8 cellular contexts compared by ENCODE assay signal in the genomic region with DNA sequence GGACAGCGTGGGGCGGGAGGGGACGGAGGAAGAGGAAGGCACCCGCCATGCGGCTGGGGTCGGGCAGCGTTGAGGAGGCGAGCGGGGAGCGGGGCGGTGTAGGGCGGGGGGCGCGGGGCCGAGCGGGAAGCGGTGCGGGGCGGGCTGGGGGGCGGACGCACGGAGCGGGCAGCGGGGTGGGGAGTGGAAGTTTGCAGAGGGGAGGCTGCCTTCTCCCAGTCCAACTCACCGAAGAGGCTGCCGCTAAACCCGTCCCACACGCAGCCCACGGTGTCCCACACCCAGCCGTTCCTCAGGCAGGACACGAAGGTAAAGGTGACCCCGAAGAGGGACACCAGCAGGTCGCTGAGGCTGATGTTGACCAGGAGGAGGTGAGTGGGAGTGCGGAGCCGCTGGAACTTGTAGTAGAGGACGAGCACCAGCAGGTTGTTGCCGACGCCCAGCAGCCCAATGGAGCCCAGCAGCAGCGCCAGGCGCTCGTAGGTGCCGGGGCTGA. TPM values are rescaled to one million over a fixed set of nuclear protein-coding genes. Genes with fewer than 3 reads are reported as not detected.
A peak's percentile ranks its signal among the peaks of the same experiment; 100 is the strongest.
DNase-seq lines count a peak whose midpoint lies in the region; ATAC-seq, FAIRE-seq and TF ChIP-seq lines count a peak whose summit lies in the region.

No MANE protein-coding gene starts in this region.

- no peaks in the 10 kb centered on the region for H3K27me3 ChIP-seq in DOHH2 (ENCODE audit: control insufficient read depth, low read length)
- no peaks in the 10 kb centered on the region for H3K27me3 ChIP-seq in mucosa of rectum (ENCODE audit: control insufficient read depth in 2 of 2, insufficient read depth in 2 of 2, low read length in 2 of 2)
- no peaks in the 10 kb centered on the region for H3K27me3 ChIP-seq in thymus (ENCODE audit: control insufficient read depth, insufficient read depth)

- H3K9me3 ChIP-seq in DOHH2 (ENCODE audit: control insufficient read depth, insufficient read depth, low read length) (no peaks in the 10 kb centered on the region), mucosa of rectum (ENCODE audit: control insufficient read depth in 2 of 2, low read length in 2 of 2) (no peaks in the 10 kb centered on the region), thymus (ENCODE audit: control insufficient read depth) (no peaks in the 10 kb centered on the region)

- H3K4me1 ChIP-seq in DOHH2 (ENCODE audit: control insufficient read depth, low read length) = peaks cover 55% of the 10 kb centered on the region
- peaks cover 10 to 11% of the 10 kb centered on the region in 2 donors for H3K4me1 ChIP-seq in mucosa of rectum (ENCODE audit: control insufficient read depth in 2 of 2, insufficient read depth in 2 of 2, low read length in 2 of 2)
- peaks cover 13% of the 10 kb centered on the region for H3K4me1 ChIP-seq in thymus (ENCODE audit: control insufficient read depth, insufficient read depth, low read length)

- H3K27me3 Mint-ChIP-seq in dendritic cell treated with granulocyte-macrophage colony-stimulating factor and Interleukin-4, amounts not matched to agents 40 ng/mL and 50 ng/mL, for 4 days = no peaks in the 10 kb centered on the region

- DNase-seq in HTR-8/SVneo (ENCODE audit: insufficient read length, low spot score) (peak; percentile 29), T-helper 9 cell (peak; percentile 9), glomerular visceral epithelial cell (ENCODE audit: extremely low spot score) (no peak)

- H3K4me3 Mint-ChIP-seq in dendritic cell treated with granulocyte-macrophage colony-stimulating factor and Interleukin-4, amounts not matched to agents 40 ng/mL and 50 ng/mL, for 4 days = peak overlapping the region; percentile 93

- no peaks in the 10 kb centered on the region for H3K9me3 Mint-ChIP-seq in dendritic cell treated with granulocyte-macrophage colony-stimulating factor and Interleukin-4, amounts not matched to agents 40 ng/mL and 50 ng/mL, for 4 days

- 1% methylated on average over 42 of the region's 42 CpGs for whole genome bisulfite sequencing in thymus

- ATAC-seq in GM21515 (IDR thresholded peaks at IDR 0.05; ENCODE audit: unreplicated experiment) = peak; percentile 48

- H3K27ac Mint-ChIP-seq in dendritic cell treated with granulocyte-macrophage colony-stimulating factor and Interleukin-4, amounts not matched to agents 40 ng/mL and 50 ng/mL, for 4 days = peak overlapping the region; percentile 92

- peaks cover 16% of the 10 kb centered on the region for H3K79me2 ChIP-seq in DOHH2 (ENCODE audit: control insufficient read depth, low read length)

- H3K4me2 ChIP-seq in DOHH2 (ENCODE audit: low read length) = peak overlapping the region; percentile 94

- no peaks in the 10 kb centered on the region for H3K9me2 ChIP-seq in DOHH2 (replicated peaks; ENCODE audit: control insufficient read depth, low read length)

- no peak for FAIRE-seq in HTR-8/SVneo (lab: Jason Lieb, UNC)

- H4K20me1 ChIP-seq in DOHH2 (ENCODE audit: control insufficient read depth, insufficient read depth, low read depth, low read length) = no peaks in the 10 kb centered on the region

- intact Hi-C loops in dendritic cell treated with granulocyte-macrophage colony-stimulating factor and Interleukin-4, amounts not matched to agents 40 ng/mL and 50 ng/mL, for 4 days (cut with micrococcal nuclease) = loop anchor here (1.0 kb wide), 1 partner anchor 208 kb away; no protein-coding TSS in a partner anchor

- H3K4me1 Mint-ChIP-seq in dendritic cell treated with granulocyte-macrophage colony-stimulating factor and Interleukin-4, amounts not matched to agents 40 ng/mL and 50 ng/mL, for 4 days (ENCODE audit: low read depth) = peaks cover 39% of the 10 kb centered on the region

- H3K27ac ChIP-seq in DOHH2 (ENCODE audit: low read depth, low read length) (no peak overlapping the region), mucosa of rectum (ENCODE audit: low read depth in 2 of 2, low read length in 2 of 2) (peak overlapping the region; percentile 63 to 86), thymus (ENCODE audit: low read depth) (peak overlapping the region; percentile 73)

- peak overlapping the region; percentile 91 to 94 for H3K9ac ChIP-seq in mucosa of rectum (ENCODE audit: low read depth in 1 of 2, low read length in 2 of 2)

- H3K4me3 ChIP-seq in DOHH2 (ENCODE audit: low read length) (peak overlapping the region; percentile 82), mucosa of rectum (ENCODE audit: low read length in 2 of 2) (peak overlapping the region; percentile 99), thymus (ENCODE audit: low read length) (peak overlapping the region; percentile 90)

- H3F3A ChIP-seq in DOHH2 (ENCODE audit: control insufficient read depth, insufficient read depth) = peaks cover 8% of the 10 kb centered on the region

- H3K36me3 Mint-ChIP-seq in dendritic cell treated with granulocyte-macrophage colony-stimulating factor and Interleukin-4, amounts not matched to agents 40 ng/mL and 50 ng/mL, for 4 days (ENCODE audit: low read depth) = peaks cover 19% of the 10 kb centered on the region

- H3K36me3 ChIP-seq in DOHH2 (ENCODE audit: control insufficient read depth, low read length) (peaks cover 13% of the 10 kb centered on the region), mucosa of rectum (ENCODE audit: control insufficient read depth in 2 of 2, insufficient read depth in 2 of 2, low read length in 2 of 2) (peaks cover 0 to 6% of the 10 kb centered on the region in 2 donors), thymus (ENCODE audit: control insufficient read depth, insufficient read depth) (no peaks in the 10 kb centered on the region)

- no peak for TF ChIP-seq CTCF in DOHH2 (IDR thresholded peaks at IDR 0.05; ENCODE audit: low read depth, low read length, poor library complexity, severe bottlenecking)

RNA-seq across cellular contexts. Expression of a gene that starts 0.5 kb away (rescaled TPM):
- polyA plus RNA-seq in thymus = 7.4 TPM

RNA-seq across cellular contexts. Expression of a gene that starts 0.5 kb away (rescaled TPM):
- 17.7 TPM for polyA plus RNA-seq in thymus

RNA-seq across cellular contexts. Expression of a gene that starts 12.4 kb away (rescaled TPM):
- polyA plus RNA-seq in thymus = 0.14 TPM
